In the genomic region with DNA sequence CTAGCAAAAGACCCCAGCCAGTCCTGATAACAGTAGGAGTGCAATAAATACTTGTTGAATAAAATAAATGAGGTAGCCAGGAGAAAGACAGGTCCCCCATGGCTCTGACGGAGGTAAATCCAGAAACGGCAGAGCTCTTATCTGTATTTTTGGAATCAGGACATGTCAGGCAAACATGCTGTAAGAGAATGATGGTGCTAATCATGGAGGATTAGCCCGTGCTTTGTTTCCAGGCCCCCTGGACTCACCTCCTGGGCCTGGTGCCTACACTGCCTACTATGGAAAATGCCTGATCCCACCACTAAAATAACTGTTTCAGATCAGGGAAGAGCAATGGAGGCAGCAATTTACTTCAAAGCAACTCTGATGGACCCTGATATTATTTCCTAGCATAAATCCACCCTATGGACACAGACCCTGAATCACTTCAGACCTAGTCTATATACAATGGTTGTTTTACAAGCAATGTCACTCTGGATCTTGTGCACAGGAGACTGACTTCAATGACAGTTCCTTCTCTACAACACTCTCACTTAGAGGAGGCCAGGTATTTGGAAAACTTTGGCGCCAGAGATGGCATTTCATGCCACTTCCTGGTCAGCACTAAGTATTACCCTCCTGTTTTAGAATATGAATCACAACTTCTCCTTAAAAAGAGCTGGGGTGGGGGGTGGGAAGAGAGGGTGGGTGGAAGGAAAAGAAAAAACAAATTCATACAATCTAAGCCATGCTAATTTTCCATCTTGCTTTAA, we compare ENCODE assay signal across 1 cellular context.
A peak's percentile ranks its signal among the peaks of the same experiment; 100 is the strongest.
TF ChIP-seq lines count a peak whose summit lies in the region.

No MANE protein-coding gene starts in this region.

TF ChIP-seq in K562, 482 proteins besides CTCF, POLR2A, EP300 and RAD21:
- TF ChIP-seq JUND (IDR thresholded peaks at IDR 0.05; ENCODE audit: borderline replicate concordance, low read depth, low read length) = 0 out of 2 replicates have a peak, but pooled peaks have one; percentile 11
- TF ChIP-seq JUND (tag; IDR thresholded peaks at IDR 0.05; ENCODE audit: borderline replicate concordance, low read depth, low read length) = no peak
- TF ChIP-seq CBFA2T2 (conservative IDR thresholded peaks at IDR 0.05) = 0 out of 2 replicates have a peak, but pooled peaks have one; percentile 12
- TF ChIP-seq SETDB1 (IDR thresholded peaks at IDR 0.05; ENCODE audit: low read length) = no peak
- 0 out of 2 replicates have a peak, but pooled peaks have one; percentile 10 for TF ChIP-seq ESRRA (IDR thresholded peaks at IDR 0.05; ENCODE audit: borderline replicate concordance, low read depth)
- TF ChIP-seq, protein P1, sequence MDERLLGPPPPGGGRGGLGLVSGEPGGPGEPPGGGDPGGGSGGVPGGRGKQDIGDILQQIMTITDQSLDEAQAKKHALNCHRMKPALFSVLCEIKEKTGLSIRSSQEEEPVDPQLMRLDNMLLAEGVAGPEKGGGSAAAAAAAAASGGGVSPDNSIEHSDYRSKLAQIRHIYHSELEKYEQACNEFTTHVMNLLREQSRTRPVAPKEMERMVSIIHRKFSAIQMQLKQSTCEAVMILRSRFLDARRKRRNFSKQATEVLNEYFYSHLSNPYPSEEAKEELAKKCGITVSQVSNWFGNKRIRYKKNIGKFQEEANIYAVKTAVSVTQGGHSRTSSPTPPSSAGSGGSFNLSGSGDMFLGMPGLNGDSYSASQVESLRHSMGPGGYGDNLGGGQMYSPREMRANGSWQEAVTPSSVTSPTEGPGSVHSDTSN (CRISPR knock-in tag; IDR thresholded peaks at IDR 0.05; ENCODE audit: low read depth) = no peak
- TF ChIP-seq, protein P1 (tag; conservative IDR thresholded peaks at IDR 0.05; ENCODE audit: low read depth) = peak; percentile 56
- TF ChIP-seq, protein P2, sequence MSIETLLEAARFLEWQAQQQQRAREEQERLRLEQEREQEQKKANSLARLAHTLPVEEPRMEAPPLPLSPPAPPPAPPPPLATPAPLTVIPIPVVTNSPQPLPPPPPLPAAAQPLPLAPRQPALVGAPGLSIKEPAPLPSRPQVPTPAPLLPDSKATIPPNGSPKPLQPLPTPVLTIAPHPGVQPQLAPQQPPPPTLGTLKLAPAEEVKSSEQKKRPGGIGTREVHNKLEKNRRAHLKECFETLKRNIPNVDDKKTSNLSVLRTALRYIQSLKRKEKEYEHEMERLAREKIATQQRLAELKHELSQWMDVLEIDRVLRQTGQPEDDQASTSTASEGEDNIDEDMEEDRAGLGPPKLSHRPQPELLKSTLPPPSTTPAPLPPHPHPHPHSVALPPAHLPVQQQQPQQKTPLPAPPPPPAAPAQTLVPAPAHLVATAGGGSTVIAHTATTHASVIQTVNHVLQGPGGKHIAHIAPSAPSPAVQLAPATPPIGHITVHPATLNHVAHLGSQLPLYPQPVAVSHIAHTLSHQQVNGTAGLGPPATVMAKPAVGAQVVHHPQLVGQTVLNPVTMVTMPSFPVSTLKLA (conservative IDR thresholded peaks at IDR 0.05) = peak in 1 of 2 experiments; percentile 23; a peak in 1 of 4 replicates
- TF ChIP-seq SREBF2 (CRISPR knock-in tag; IDR thresholded peaks at IDR 0.05) = no peak
- TF ChIP-seq, protein P3, sequence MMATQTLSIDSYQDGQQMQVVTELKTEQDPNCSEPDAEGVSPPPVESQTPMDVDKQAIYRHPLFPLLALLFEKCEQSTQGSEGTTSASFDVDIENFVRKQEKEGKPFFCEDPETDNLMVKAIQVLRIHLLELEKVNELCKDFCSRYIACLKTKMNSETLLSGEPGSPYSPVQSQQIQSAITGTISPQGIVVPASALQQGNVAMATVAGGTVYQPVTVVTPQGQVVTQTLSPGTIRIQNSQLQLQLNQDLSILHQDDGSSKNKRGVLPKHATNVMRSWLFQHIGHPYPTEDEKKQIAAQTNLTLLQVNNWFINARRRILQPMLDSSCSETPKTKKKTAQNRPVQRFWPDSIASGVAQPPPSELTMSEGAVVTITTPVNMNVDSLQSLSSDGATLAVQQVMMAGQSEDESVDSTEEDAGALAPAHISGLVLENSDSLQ (IDR thresholded peaks at IDR 0.05) = peak; percentile 41; the same call in 1 of the 2 replicates
- TF ChIP-seq CBFA2T3 (IDR thresholded peaks at IDR 0.05) = peak; percentile 40
- TF ChIP-seq BHLHE40 (IDR thresholded peaks at IDR 0.05; ENCODE audit: low read length) = peak; percentile 46
- no peak for TF ChIP-seq NCOR1 (IDR thresholded peaks at IDR 0.05)
- TF ChIP-seq MEIS2 (IDR thresholded peaks at IDR 0.05; ENCODE audit: partially characterized antibody) = peak; percentile 81
- 0 out of 2 replicates have a peak, but pooled peaks have one; percentile 23 for TF ChIP-seq MTA3 (IDR thresholded peaks at IDR 0.05; ENCODE audit: borderline replicate concordance)
- TF ChIP-seq RCOR1 (IDR thresholded peaks at IDR 0.05; ENCODE audit: borderline replicate concordance in 1 of 2, low read depth in 2 of 2, low read length in 2 of 2) = peak in 1 of 2 experiments; percentile 86; a peak in 2 of 4 replicates
- peak; percentile 81 to 86 for TF ChIP-seq KDM1A (IDR thresholded peaks at IDR 0.05)
- no peak for TF ChIP-seq ZNF174 (CRISPR knock-in tag; IDR thresholded peaks at IDR 0.05)
- TF ChIP-seq HDAC1 (IDR thresholded peaks at IDR 0.05) = peak in 1 of 2 experiments; percentile 49; a peak in 1 of 4 replicates
- TF ChIP-seq MXI1 (IDR thresholded peaks at IDR 0.05; ENCODE audit: low read depth, low read length) = no peak
